Comparison of ENCODE assay signal across 1 cellular context in the genomic region with DNA sequence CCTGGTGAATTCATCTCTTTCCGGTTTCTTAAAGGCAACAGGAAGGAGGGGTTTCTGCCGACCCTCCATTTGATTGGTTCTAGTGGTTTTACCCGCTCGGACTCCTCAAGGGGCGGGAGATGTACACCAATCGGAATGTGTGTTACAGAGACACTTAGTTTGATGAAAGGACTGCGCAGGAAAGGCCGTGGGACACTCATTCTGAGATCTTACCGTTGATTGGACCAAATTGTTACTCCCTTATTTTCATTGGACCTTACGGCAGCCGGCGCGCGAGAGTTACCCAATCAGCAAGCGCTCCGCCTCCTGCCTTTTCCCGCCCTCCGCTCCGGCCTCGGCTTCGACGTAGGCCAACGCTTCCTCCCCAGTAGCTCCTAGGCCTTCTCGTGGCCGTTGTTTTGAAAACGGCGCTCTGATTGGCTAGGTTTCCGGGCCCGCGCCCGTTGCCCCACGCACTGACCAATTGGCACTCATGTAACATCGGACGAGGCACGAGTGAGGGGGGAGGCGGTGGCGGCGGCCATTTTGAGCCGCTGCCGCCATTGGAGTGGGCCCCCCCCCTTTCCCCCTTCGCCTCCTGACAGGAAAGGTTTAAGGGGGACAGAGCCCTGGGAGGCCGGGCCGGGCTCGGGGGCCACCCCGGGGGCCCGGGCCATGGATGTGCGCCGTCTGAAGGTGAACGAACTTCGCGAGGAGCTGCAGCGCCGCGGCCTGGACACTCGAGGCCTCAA.
TF ChIP-seq lines count a peak whose summit lies in the region.

A gene (plus strand): TSS at position 523 of the 731 bp plus-strand sequence. CDS start 132 bp downstream, at position 655.

TF ChIP-seq in HEK293, 187 proteins besides CTCF, POLR2A, EP300 and RAD21 (continued from another document and continues in another):
- no peak for TF ChIP-seq ZNF132 (tag by site-specific recombination; IDR thresholded peaks at IDR 0.05; ENCODE audit: borderline replicate concordance)
- TF ChIP-seq ZNF664 (tag by site-specific recombination; IDR thresholded peaks at IDR 0.05): 0 out of 2 replicates have a peak, but pooled peaks have one; percentile 29
- TF ChIP-seq ZNF830 (tag by site-specific recombination; IDR thresholded peaks at IDR 0.05; ENCODE audit: low read depth): no peak
- TF ChIP-seq TRIM28 (IDR thresholded peaks at IDR 0.05; ENCODE audit: borderline replicate concordance, low read length): no peak
- TF ChIP-seq, protein P1, sequence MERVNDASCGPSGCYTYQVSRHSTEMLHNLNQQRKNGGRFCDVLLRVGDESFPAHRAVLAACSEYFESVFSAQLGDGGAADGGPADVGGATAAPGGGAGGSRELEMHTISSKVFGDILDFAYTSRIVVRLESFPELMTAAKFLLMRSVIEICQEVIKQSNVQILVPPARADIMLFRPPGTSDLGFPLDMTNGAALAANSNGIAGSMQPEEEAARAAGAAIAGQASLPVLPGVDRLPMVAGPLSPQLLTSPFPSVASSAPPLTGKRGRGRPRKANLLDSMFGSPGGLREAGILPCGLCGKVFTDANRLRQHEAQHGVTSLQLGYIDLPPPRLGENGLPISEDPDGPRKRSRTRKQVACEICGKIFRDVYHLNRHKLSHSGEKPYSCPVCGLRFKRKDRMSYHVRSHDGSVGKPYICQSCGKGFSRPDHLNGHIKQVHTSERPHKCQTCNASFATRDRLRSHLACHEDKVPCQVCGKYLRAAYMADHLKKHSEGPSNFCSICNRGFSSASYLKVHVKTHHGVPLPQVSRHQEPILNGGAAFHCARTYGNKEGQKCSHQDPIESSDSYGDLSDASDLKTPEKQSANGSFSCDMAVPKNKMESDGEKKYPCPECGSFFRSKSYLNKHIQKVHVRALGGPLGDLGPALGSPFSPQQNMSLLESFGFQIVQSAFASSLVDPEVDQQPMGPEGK (tag by site-specific recombination; IDR thresholded peaks at IDR 0.05): peak; percentile 100
- TF ChIP-seq, protein P2, sequence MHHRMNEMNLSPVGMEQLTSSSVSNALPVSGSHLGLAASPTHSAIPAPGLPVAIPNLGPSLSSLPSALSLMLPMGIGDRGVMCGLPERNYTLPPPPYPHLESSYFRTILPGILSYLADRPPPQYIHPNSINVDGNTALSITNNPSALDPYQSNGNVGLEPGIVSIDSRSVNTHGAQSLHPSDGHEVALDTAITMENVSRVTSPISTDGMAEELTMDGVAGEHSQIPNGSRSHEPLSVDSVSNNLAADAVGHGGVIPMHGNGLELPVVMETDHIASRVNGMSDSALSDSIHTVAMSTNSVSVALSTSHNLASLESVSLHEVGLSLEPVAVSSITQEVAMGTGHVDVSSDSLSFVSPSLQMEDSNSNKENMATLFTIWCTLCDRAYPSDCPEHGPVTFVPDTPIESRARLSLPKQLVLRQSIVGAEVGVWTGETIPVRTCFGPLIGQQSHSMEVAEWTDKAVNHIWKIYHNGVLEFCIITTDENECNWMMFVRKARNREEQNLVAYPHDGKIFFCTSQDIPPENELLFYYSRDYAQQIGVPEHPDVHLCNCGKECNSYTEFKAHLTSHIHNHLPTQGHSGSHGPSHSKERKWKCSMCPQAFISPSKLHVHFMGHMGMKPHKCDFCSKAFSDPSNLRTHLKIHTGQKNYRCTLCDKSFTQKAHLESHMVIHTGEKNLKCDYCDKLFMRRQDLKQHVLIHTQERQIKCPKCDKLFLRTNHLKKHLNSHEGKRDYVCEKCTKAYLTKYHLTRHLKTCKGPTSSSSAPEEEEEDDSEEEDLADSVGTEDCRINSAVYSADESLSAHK (tag by site-specific recombination; IDR thresholded peaks at IDR 0.05): peak; percentile 63
- TF ChIP-seq ZNF169 (tag by site-specific recombination; IDR thresholded peaks at IDR 0.05): no peak
- TF ChIP-seq ZBTB17 (tag by site-specific recombination; IDR thresholded peaks at IDR 0.05): peak; percentile 65
- peak; percentile 53; the same call in 1 of the 2 replicates for TF ChIP-seq ZNF10 (tag by site-specific recombination; IDR thresholded peaks at IDR 0.05)
- TF ChIP-seq ZNF596 (tag by site-specific recombination; IDR thresholded peaks at IDR 0.05): no peak
- TF ChIP-seq ZNF292 (tag by site-specific recombination; IDR thresholded peaks at IDR 0.05; ENCODE audit: borderline replicate concordance, low read depth): no peak
- TF ChIP-seq, protein P3, sequence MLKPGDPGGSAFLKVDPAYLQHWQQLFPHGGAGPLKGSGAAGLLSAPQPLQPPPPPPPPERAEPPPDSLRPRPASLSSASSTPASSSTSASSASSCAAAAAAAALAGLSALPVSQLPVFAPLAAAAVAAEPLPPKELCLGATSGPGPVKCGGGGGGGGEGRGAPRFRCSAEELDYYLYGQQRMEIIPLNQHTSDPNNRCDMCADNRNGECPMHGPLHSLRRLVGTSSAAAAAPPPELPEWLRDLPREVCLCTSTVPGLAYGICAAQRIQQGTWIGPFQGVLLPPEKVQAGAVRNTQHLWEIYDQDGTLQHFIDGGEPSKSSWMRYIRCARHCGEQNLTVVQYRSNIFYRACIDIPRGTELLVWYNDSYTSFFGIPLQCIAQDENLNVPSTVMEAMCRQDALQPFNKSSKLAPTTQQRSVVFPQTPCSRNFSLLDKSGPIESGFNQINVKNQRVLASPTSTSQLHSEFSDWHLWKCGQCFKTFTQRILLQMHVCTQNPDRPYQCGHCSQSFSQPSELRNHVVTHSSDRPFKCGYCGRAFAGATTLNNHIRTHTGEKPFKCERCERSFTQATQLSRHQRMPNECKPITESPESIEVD (tag by site-specific recombination; IDR thresholded peaks at IDR 0.05): no peak
- TF ChIP-seq ZNF777 (tag by site-specific recombination; IDR thresholded peaks at IDR 0.05; ENCODE audit: borderline replicate concordance): peak; percentile 45; the same call in 1 of the 2 replicates
- no peak for TF ChIP-seq ZNF473 (tag by site-specific recombination; IDR thresholded peaks at IDR 0.05)
- TF ChIP-seq ZNF747 (tag by site-specific recombination; IDR thresholded peaks at IDR 0.05): no peak
- TF ChIP-seq, protein P4, sequence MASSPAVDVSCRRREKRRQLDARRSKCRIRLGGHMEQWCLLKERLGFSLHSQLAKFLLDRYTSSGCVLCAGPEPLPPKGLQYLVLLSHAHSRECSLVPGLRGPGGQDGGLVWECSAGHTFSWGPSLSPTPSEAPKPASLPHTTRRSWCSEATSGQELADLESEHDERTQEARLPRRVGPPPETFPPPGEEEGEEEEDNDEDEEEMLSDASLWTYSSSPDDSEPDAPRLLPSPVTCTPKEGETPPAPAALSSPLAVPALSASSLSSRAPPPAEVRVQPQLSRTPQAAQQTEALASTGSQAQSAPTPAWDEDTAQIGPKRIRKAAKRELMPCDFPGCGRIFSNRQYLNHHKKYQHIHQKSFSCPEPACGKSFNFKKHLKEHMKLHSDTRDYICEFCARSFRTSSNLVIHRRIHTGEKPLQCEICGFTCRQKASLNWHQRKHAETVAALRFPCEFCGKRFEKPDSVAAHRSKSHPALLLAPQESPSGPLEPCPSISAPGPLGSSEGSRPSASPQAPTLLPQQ (tag by site-specific recombination; IDR thresholded peaks at IDR 0.05): peak; percentile 99
- no peak for TF ChIP-seq RBAK (tag by site-specific recombination; IDR thresholded peaks at IDR 0.05)
- TF ChIP-seq ZNF658 (tag by site-specific recombination; IDR thresholded peaks at IDR 0.05): no peak
- peak; percentile 90 for TF ChIP-seq WT1 (tag by site-specific recombination; IDR thresholded peaks at IDR 0.05)
- TF ChIP-seq ZNF24 (tag by site-specific recombination; IDR thresholded peaks at IDR 0.05): peak; percentile 88
- no peak for TF ChIP-seq ZNF404 (tag by site-specific recombination; IDR thresholded peaks at IDR 0.05)
- TF ChIP-seq ZNF341 (tag by site-specific recombination; IDR thresholded peaks at IDR 0.05; ENCODE audit: low read depth): peak; percentile 89
- TF ChIP-seq ZNF112 (tag by site-specific recombination; IDR thresholded peaks at IDR 0.05): no peak
- TF ChIP-seq ZNF792 (tag by site-specific recombination; IDR thresholded peaks at IDR 0.05): peak; percentile 68; the same call in 1 of the 2 replicates
- no peak for TF ChIP-seq ZNF211 (tag by site-specific recombination; IDR thresholded peaks at IDR 0.05; ENCODE audit: low read depth)
- TF ChIP-seq SP2 (tag by site-specific recombination; IDR thresholded peaks at IDR 0.05): peak; percentile 96
- peak; percentile 79 for TF ChIP-seq ZNF629 (tag by site-specific recombination; IDR thresholded peaks at IDR 0.05)
- no peak for TF ChIP-seq ZNF624 (tag by site-specific recombination; IDR thresholded peaks at IDR 0.05)
- TF ChIP-seq, protein P5, sequence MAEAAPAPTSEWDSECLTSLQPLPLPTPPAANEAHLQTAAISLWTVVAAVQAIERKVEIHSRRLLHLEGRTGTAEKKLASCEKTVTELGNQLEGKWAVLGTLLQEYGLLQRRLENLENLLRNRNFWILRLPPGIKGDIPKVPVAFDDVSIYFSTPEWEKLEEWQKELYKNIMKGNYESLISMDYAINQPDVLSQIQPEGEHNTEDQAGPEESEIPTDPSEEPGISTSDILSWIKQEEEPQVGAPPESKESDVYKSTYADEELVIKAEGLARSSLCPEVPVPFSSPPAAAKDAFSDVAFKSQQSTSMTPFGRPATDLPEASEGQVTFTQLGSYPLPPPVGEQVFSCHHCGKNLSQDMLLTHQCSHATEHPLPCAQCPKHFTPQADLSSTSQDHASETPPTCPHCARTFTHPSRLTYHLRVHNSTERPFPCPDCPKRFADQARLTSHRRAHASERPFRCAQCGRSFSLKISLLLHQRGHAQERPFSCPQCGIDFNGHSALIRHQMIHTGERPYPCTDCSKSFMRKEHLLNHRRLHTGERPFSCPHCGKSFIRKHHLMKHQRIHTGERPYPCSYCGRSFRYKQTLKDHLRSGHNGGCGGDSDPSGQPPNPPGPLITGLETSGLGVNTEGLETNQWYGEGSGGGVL (tag by site-specific recombination; IDR thresholded peaks at IDR 0.05): peak; percentile 84
- TF ChIP-seq HOXA7 (CRISPR knock-in tag; IDR thresholded peaks at IDR 0.05; ENCODE audit: borderline replicate concordance): 0 out of 2 replicates have a peak, but pooled peaks have one; percentile 51
- TF ChIP-seq, protein P6, sequence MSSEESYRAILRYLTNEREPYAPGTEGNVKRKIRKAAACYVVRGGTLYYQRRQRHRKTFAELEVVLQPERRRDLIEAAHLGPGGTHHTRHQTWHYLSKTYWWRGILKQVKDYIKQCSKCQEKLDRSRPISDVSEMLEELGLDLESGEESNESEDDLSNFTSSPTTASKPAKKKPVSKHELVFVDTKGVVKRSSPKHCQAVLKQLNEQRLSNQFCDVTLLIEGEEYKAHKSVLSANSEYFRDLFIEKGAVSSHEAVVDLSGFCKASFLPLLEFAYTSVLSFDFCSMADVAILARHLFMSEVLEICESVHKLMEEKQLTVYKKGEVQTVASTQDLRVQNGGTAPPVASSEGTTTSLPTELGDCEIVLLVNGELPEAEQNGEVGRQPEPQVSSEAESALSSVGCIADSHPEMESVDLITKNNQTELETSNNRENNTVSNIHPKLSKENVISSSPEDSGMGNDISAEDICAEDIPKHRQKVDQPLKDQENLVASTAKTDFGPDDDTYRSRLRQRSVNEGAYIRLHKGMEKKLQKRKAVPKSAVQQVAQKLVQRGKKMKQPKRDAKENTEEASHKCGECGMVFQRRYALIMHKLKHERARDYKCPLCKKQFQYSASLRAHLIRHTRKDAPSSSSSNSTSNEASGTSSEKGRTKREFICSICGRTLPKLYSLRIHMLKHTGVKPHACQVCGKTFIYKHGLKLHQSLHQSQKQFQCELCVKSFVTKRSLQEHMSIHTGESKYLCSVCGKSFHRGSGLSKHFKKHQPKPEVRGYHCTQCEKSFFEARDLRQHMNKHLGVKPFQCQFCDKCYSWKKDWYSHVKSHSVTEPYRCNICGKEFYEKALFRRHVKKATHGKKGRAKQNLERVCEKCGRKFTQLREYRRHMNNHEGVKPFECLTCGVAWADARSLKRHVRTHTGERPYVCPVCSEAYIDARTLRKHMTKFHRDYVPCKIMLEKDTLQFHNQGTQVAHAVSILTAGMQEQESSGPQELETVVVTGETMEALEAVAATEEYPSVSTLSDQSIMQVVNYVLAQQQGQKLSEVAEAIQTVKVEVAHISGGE (tag by site-specific recombination; conservative IDR thresholded peaks at IDR 0.05; ENCODE audit: low read depth): peak; percentile 39
- TF ChIP-seq ZNF202 (tag by site-specific recombination; IDR thresholded peaks at IDR 0.05; ENCODE audit: borderline replicate concordance): no peak
- TF ChIP-seq, protein P7, sequence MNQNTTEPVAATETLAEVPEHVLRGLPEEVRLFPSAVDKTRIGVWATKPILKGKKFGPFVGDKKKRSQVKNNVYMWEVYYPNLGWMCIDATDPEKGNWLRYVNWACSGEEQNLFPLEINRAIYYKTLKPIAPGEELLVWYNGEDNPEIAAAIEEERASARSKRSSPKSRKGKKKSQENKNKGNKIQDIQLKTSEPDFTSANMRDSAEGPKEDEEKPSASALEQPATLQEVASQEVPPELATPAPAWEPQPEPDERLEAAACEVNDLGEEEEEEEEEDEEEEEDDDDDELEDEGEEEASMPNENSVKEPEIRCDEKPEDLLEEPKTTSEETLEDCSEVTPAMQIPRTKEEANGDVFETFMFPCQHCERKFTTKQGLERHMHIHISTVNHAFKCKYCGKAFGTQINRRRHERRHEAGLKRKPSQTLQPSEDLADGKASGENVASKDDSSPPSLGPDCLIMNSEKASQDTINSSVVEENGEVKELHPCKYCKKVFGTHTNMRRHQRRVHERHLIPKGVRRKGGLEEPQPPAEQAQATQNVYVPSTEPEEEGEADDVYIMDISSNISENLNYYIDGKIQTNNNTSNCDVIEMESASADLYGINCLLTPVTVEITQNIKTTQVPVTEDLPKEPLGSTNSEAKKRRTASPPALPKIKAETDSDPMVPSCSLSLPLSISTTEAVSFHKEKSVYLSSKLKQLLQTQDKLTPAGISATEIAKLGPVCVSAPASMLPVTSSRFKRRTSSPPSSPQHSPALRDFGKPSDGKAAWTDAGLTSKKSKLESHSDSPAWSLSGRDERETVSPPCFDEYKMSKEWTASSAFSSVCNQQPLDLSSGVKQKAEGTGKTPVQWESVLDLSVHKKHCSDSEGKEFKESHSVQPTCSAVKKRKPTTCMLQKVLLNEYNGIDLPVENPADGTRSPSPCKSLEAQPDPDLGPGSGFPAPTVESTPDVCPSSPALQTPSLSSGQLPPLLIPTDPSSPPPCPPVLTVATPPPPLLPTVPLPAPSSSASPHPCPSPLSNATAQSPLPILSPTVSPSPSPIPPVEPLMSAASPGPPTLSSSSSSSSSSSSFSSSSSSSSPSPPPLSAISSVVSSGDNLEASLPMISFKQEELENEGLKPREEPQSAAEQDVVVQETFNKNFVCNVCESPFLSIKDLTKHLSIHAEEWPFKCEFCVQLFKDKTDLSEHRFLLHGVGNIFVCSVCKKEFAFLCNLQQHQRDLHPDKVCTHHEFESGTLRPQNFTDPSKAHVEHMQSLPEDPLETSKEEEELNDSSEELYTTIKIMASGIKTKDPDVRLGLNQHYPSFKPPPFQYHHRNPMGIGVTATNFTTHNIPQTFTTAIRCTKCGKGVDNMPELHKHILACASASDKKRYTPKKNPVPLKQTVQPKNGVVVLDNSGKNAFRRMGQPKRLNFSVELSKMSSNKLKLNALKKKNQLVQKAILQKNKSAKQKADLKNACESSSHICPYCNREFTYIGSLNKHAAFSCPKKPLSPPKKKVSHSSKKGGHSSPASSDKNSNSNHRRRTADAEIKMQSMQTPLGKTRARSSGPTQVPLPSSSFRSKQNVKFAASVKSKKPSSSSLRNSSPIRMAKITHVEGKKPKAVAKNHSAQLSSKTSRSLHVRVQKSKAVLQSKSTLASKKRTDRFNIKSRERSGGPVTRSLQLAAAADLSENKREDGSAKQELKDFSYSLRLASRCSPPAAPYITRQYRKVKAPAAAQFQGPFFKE (tag by site-specific recombination; IDR thresholded peaks at IDR 0.05; ENCODE audit: borderline replicate concordance): no peak
- TF ChIP-seq ZNF768 (tag by site-specific recombination; IDR thresholded peaks at IDR 0.05): no peak
- peak; percentile 54; the same call in 1 of the 2 replicates for TF ChIP-seq ZNF366 (tag by site-specific recombination; conservative IDR thresholded peaks at IDR 0.05)
